ENCODE assay signal across 9 cellular contexts in the genomic region with DNA sequence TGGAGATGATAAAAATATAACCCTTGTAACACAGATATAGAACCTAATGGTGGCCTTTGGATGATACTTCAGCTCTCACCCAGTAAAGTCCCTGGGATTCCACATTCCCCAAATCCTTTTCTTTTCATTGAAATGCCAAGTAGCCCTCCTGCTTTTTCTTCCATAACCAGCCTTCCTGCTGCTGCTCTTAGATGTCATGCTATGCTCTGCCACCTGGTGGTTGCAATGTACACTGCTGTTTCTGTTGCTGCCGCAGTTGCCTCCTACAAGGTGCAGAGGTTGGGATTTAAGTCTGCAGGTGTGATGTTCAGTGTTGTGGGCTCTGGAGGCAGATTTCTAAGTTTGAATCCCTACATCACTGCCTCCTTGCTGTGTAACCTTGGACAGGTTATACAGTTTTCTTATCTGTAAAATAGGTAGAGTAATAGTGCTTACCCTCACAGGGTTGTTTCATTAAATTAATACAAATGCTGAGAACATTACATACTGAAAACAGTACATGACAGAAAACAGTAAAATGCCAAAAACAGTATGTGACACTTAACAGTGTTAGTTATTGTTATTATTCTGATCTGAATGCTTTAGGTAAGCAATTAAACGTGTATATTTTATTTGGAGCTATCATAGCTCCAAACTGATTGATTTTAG.
DNase-seq lines count a peak whose midpoint lies in the region; ATAC-seq and TF ChIP-seq lines count a peak whose summit lies in the region.
"Had no signal": no experiment of that assay in that cellular context is flagged by ENCODE, and none has a peak within 500 bp of the region (broad histone marks: within the 10 kb centered on the region; RNA-seq: fewer than 3 reads in every experiment).

No MANE protein-coding gene starts in this region.

- DNase-seq in D341Med (ENCODE audit: low spot score) = peak; percentile 86
- DNase-seq in MG63 = peak; percentile 63
- peak; percentile 77 for DNase-seq in SHP77 (lab: John Stamatoyannopoulos, UW)
- peak; percentile 49 for DNase-seq in activated effector memory CD4-positive, alpha-beta T cell treated with Interleukin-2 at 50 U/mL for 16 hours
- DNase-seq in osteocyte (ENCODE audit: extremely low spot score, unreplicated experiment) = peak; percentile 86
- peak; percentile 70 to 93 for DNase-seq in tibial nerve (ENCODE audit: low spot score in 2 of 2)

- WGBS in gastroesophageal sphincter (ENCODE audit: low coverage in 1 of 2), 2 donors = 42 to 67% methylated on average over 1 to 2 of the region's 2 CpGs
- 39 to 44% methylated on average over 2 of the region's 2 CpGs for WGBS in tibial nerve, 2 donors

- H3K27me3 Mint-ChIP-seq in osteocyte (ENCODE audit: unreplicated experiment) = no peaks in the 10 kb centered on the region
- H3K27me3 Mint-ChIP-seq: dendritic cell treated with granulocyte-macrophage colony-stimulating factor and Interleukin-4, amounts not matched to agents 40 ng/mL and 50 ng/mL, for 4 days had no signal

- H3K9me3 Mint-ChIP-seq in osteocyte (ENCODE audit: unreplicated experiment) = no peaks in the 10 kb centered on the region
- H3K9me3 Mint-ChIP-seq: dendritic cell treated with granulocyte-macrophage colony-stimulating factor and Interleukin-4, amounts not matched to agents 40 ng/mL and 50 ng/mL, for 4 days had no signal

- TF ChIP-seq CTCF in gastroesophageal sphincter (IDR thresholded peaks at IDR 0.05) (peak; percentile 89 to 95 (median 92)), osteocyte (IDR thresholded peaks at IDR 0.05) (peak; percentile 97), tibial nerve (IDR thresholded peaks at IDR 0.05) (peak; percentile 83 to 91 (median 87))

- H3K27ac Mint-ChIP-seq in osteocyte (ENCODE audit: unreplicated experiment) = no peak overlapping the region
- H3K27ac Mint-ChIP-seq: dendritic cell treated with granulocyte-macrophage colony-stimulating factor and Interleukin-4, amounts not matched to agents 40 ng/mL and 50 ng/mL, for 4 days had no signal

- no peak overlapping the region for H3K4me3 ChIP-seq in MG63
- H3K4me3 ChIP-seq in gastroesophageal sphincter = no peak overlapping the region
- H3K4me3 ChIP-seq in tibial nerve = no peak overlapping the region

- H3K27me3 ChIP-seq in MG63 (no peaks in the 10 kb centered on the region), gastroesophageal sphincter (no peaks in the 10 kb centered on the region), tibial nerve (no peaks in the 10 kb centered on the region)

- no peak overlapping the region for H3K4me3 Mint-ChIP-seq in osteocyte (ENCODE audit: unreplicated experiment)
- H3K4me3 Mint-ChIP-seq: dendritic cell treated with granulocyte-macrophage colony-stimulating factor and Interleukin-4, amounts not matched to agents 40 ng/mL and 50 ng/mL, for 4 days had no signal

- peaks cover 0 to 28% (median 0%) of the 10 kb centered on the region in 3 donors for H3K4me1 ChIP-seq in gastroesophageal sphincter
- peaks cover 0 to 25% (median 0%) of the 10 kb centered on the region in 4 donors for H3K4me1 ChIP-seq in tibial nerve

- TF ChIP-seq POLR2A in gastroesophageal sphincter (IDR thresholded peaks at IDR 0.05) (no peak), tibial nerve (IDR thresholded peaks at IDR 0.05) (no peak)

- H3K9me3 ChIP-seq in MG63 = no peaks in the 10 kb centered on the region
- no peaks in the 10 kb centered on the region for H3K9me3 ChIP-seq in gastroesophageal sphincter
- no peaks in the 10 kb centered on the region for H3K9me3 ChIP-seq in tibial nerve

- peaks cover 10% of the 10 kb centered on the region for H3K36me3 Mint-ChIP-seq in osteocyte (ENCODE audit: unreplicated experiment)

- H3K36me3 ChIP-seq in MG63 = peaks cover 6% of the 10 kb centered on the region
- H3K36me3 ChIP-seq in gastroesophageal sphincter = peaks cover 0 to 9% of the 10 kb centered on the region in 2 donors
- peaks cover 0 to 6% (median 0%) of the 10 kb centered on the region in 3 donors for H3K36me3 ChIP-seq in tibial nerve

- H3K27ac ChIP-seq in gastroesophageal sphincter (no peak overlapping the region), tibial nerve (no peak overlapping the region)

- peak; percentile 92 for ATAC-seq in GM21723 (IDR thresholded peaks at IDR 0.05; ENCODE audit: unreplicated experiment)
- ATAC-seq in gastroesophageal sphincter = peak; percentile 51

- H3K4me1 Mint-ChIP-seq in osteocyte (ENCODE audit: unreplicated experiment) = peaks cover 8% of the 10 kb centered on the region

- TF ChIP-seq EP300 in gastroesophageal sphincter (IDR thresholded peaks at IDR 0.05) (no peak), tibial nerve (IDR thresholded peaks at IDR 0.05) (peak in 1 of 2 donors; percentile 66)
